Comparison of ENCODE assay signal across 10 cellular contexts in the genomic region with DNA sequence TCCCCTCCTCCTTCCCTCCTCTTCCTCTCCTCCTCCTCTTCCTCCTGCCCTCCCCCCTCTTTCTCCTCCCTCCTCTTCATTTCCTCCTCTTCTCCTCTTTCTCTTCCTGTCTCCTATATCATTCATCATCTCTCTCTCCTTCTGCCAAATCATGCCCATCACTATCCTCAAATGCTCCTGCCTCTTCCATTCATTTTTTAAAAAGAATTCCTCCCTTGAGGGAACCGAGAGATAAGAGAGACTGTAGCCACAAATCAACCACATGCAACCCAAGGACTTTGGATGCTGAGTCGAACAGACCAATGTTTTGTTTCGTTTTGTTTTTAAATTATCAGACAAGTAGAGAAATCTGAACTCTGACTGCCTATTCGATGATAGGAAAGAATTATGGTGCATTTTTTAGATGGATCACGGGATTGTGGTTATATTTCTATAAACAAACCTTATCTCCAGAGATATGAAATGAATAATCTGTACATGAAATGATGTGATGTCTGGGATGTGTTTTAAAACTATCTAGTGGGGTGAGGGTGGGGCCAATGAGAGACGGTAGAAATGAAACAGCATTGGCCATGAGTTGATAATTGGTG. TPM values are rescaled to one million over a fixed set of nuclear protein-coding genes. Genes with fewer than 3 reads are reported as not detected.
DNase-seq lines count a peak whose midpoint lies in the region; ATAC-seq and TF ChIP-seq lines count a peak whose summit lies in the region.
"Had no signal": no experiment of that assay in that cellular context is flagged by ENCODE, and none has a peak within 500 bp of the region (broad histone marks: within the 10 kb centered on the region; RNA-seq: fewer than 3 reads in every experiment).

No MANE protein-coding gene starts in this region.

- DNase-seq in AG09309 (ENCODE audit: low read depth) (peak; percentile 76), GM23338 (ENCODE audit: low spot score) (no peak), iris pigment epithelial cell (ENCODE audit: low read depth) (peak; percentile 89), mucosa of gallbladder (ENCODE audit: low spot score) (no peak), NCI-H82 (lab: John Stamatoyannopoulos, UW) (no peak)
- DNase-seq: NCI-H2081, SIG-M5 had no signal

- no peaks in the 10 kb centered on the region for H4K20me1 ChIP-seq in GM23338 (replicated peaks; ENCODE audit: insufficient read depth)

- no peaks in the 10 kb centered on the region for H3F3A ChIP-seq in GM23338 (replicated peaks; ENCODE audit: low read depth)

- H3K27me3 ChIP-seq in GM23338 (ENCODE audit: insufficient read depth) = no peaks in the 10 kb centered on the region

- no peak overlapping the region for H3K4me3 Mint-ChIP-seq in GM23338
- H3K4me3 Mint-ChIP-seq in activated T-helper 17 cell treated with anti-CD3 and anti-CD28 coated beads, Interleukin-2, amount 50 U/mL, for 72 hours = peak overlapping the region; percentile 86

- peaks cover 5% of the 10 kb centered on the region for H3K4me1 ChIP-seq in GM23338 (ENCODE audit: insufficient read depth)

- H3K4me2 ChIP-seq in GM23338 = no peak overlapping the region

- no peak for ATAC-seq in GM23338
- ATAC-seq in activated T-helper 17 cell treated with anti-CD3 and anti-CD28 coated beads, Interleukin-2, amount 50 U/mL, for 72 hours (replicated peaks) = peak; percentile 34
- no peak for ATAC-seq in esophagus mucosa
- no peak for ATAC-seq in HG03565 (IDR thresholded peaks at IDR 0.05; ENCODE audit: unreplicated experiment)

- TF ChIP-seq CTCF in AG09309 (IDR thresholded peaks at IDR 0.05; ENCODE audit: control insufficient read depth, insufficient read depth, low read depth, low read length, missing control alignments) (no peak), GM23338 (conservative IDR thresholded peaks at IDR 0.05; ENCODE audit: low read depth in 2 of 2) (no peak)

- H3K27ac Mint-ChIP-seq in GM23338 = no peak overlapping the region; the same call in 1 of the 2 replicates
- H3K27ac Mint-ChIP-seq in activated T-helper 17 cell treated with anti-CD3 and anti-CD28 coated beads, Interleukin-2, amount 50 U/mL, for 72 hours = peak overlapping the region; percentile 97

- H3K4me3 ChIP-seq in AG09309 (ENCODE audit: control insufficient read depth, low read depth, low read length) (peak overlapping the region; percentile 21), GM23338 (no peak overlapping the region)

- H3K4me1 Mint-ChIP-seq in GM23338 = peaks cover 12% of the 10 kb centered on the region
- H3K4me1 Mint-ChIP-seq in activated T-helper 17 cell treated with anti-CD3 and anti-CD28 coated beads, Interleukin-2, amount 50 U/mL, for 72 hours = peaks cover 26% of the 10 kb centered on the region

- H3K9me2 ChIP-seq in GM23338 (ENCODE audit: insufficient read depth) = no peaks in the 10 kb centered on the region

- H3K9me3 Mint-ChIP-seq in GM23338 = peaks cover 20% of the 10 kb centered on the region
- peaks cover 6% of the 10 kb centered on the region for H3K9me3 Mint-ChIP-seq in activated T-helper 17 cell treated with anti-CD3 and anti-CD28 coated beads, Interleukin-2, amount 50 U/mL, for 72 hours

- H3K36me3 ChIP-seq in GM23338 (ENCODE audit: insufficient read depth) = no peaks in the 10 kb centered on the region; the same call in 1 of the 2 replicates

- H2AFZ ChIP-seq in GM23338 = 0 out of 2 replicates have a peak overlapping the region, but pooled peaks have one; percentile 66

- peaks cover 8% of the 10 kb centered on the region for H3K27me3 Mint-ChIP-seq in GM23338 (ENCODE audit: insufficient read depth, low read depth, poor library complexity)
- H3K27me3 Mint-ChIP-seq in activated T-helper 17 cell treated with anti-CD3 and anti-CD28 coated beads, Interleukin-2, amount 50 U/mL, for 72 hours = no peaks in the 10 kb centered on the region

- no peak overlapping the region for H3K27ac ChIP-seq in GM23338 (ENCODE audit: low read depth)

- peaks cover 9% of the 10 kb centered on the region; the same call in 2 of the 3 replicates for H3K36me3 Mint-ChIP-seq in GM23338 (ENCODE audit: low read depth)
- H3K36me3 Mint-ChIP-seq in activated T-helper 17 cell treated with anti-CD3 and anti-CD28 coated beads, Interleukin-2, amount 50 U/mL, for 72 hours (ENCODE audit: low read depth) = no peaks in the 10 kb centered on the region

- H3K79me2 ChIP-seq in GM23338 (replicated peaks; ENCODE audit: insufficient read depth) = no peaks in the 10 kb centered on the region

TF ChIP-seq in GM23338, 12 proteins besides CTCF, POLR2A, EP300 and RAD21:
- TF ChIP-seq STAT1 (IDR thresholded peaks at IDR 0.05; ENCODE audit: unreplicated experiment) (no peak), CREB1 (CRISPR knock-in tag; IDR thresholded peaks at IDR 0.05; ENCODE audit: low read depth) (no peak)

RNA-seq across cellular contexts. Expression of gene ZNF541, which starts 9.5 kb away (rescaled TPM):
- total RNA-seq in GM23338 (2014; rRNA removed; shearing (Covaris generic)) = 0.42 TPM in 1 of 2 replicates, not detected in the other
- 0.05 and 0.26 TPM in 2 replicates for polyA plus RNA-seq in GM23338 (2016; fragmentation: Nextera tagmentation; extraction: Ambion mirVana)
- under 1 TPM; 0.04 to 0.98 TPM for total RNA-seq in activated T-helper 17 cell treated with anti-CD3 and anti-CD28 coated beads, Interleukin-2, amount 50 U/mL, for 72 hours
- total RNA-seq in esophagus mucosa = 0.08 TPM
- 1.2 TPM for total RNA-seq in mucosa of gallbladder

RNA-seq across cellular contexts. Expression of gene BICRA, which starts 26.5 kb away (rescaled TPM):
- total RNA-seq in GM23338 (2014; rRNA removed; shearing (Covaris generic)) = 37.7 and 40.1 TPM in 2 replicates
- polyA plus RNA-seq in GM23338 (2016; fragmentation: Nextera tagmentation; extraction: Ambion mirVana) = 7.0 and 8.2 TPM in 2 replicates
- total RNA-seq in activated T-helper 17 cell treated with anti-CD3 and anti-CD28 coated beads, Interleukin-2, amount 50 U/mL, for 72 hours = 10 to 100 TPM; 10.3 to 12.2 TPM
- 7.9 TPM for total RNA-seq in esophagus mucosa
- total RNA-seq in mucosa of gallbladder = 20.9 TPM

Comparison
In these comparisons a context has a peak if more than half of its experiments do, and no peak if none do; other contexts are left out.
1. DNase-seq: peak in AG09309 (single experiment) and iris pigment epithelial cell (single experiment); none in GM23338 (single experiment), mucosa of gallbladder (single experiment) and NCI-H82 (single experiment).